ENCODE assay signal across 1 cellular context in the genomic region with DNA sequence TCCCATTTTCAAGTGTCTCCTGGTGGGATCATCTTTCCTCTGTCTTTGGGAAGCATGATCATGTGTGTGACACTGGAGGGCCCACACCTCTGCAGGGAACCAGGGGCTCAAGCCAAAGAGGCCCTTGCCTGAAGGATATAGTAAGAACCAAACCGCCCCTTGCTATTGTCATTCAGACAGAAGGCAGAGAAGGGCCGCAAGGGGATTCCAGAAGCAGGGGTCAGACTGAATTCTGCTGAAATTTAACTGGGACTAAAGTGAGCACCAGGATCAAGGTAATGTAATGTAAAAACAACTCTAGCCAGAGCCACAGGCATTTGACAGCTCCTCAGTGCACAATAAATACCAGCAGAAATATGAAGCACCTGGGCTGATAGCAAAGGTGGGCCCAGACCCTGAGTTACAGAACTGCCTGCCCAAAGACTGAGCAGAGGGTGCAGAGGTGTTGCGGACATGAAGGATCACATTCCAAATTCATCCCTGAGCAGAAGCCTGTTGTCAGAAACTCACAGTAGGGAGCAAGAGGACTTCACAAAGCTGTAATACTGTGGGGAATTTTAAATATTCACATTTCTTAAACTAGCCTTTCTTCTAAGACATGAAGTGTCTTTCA.
TF ChIP-seq lines count a peak whose summit lies in the region.

No MANE protein-coding gene starts in this region.

TF ChIP-seq in GM23338, 12 proteins besides CTCF, POLR2A, EP300 and RAD21 (continued from another document):
- TF ChIP-seq, protein P1, sequence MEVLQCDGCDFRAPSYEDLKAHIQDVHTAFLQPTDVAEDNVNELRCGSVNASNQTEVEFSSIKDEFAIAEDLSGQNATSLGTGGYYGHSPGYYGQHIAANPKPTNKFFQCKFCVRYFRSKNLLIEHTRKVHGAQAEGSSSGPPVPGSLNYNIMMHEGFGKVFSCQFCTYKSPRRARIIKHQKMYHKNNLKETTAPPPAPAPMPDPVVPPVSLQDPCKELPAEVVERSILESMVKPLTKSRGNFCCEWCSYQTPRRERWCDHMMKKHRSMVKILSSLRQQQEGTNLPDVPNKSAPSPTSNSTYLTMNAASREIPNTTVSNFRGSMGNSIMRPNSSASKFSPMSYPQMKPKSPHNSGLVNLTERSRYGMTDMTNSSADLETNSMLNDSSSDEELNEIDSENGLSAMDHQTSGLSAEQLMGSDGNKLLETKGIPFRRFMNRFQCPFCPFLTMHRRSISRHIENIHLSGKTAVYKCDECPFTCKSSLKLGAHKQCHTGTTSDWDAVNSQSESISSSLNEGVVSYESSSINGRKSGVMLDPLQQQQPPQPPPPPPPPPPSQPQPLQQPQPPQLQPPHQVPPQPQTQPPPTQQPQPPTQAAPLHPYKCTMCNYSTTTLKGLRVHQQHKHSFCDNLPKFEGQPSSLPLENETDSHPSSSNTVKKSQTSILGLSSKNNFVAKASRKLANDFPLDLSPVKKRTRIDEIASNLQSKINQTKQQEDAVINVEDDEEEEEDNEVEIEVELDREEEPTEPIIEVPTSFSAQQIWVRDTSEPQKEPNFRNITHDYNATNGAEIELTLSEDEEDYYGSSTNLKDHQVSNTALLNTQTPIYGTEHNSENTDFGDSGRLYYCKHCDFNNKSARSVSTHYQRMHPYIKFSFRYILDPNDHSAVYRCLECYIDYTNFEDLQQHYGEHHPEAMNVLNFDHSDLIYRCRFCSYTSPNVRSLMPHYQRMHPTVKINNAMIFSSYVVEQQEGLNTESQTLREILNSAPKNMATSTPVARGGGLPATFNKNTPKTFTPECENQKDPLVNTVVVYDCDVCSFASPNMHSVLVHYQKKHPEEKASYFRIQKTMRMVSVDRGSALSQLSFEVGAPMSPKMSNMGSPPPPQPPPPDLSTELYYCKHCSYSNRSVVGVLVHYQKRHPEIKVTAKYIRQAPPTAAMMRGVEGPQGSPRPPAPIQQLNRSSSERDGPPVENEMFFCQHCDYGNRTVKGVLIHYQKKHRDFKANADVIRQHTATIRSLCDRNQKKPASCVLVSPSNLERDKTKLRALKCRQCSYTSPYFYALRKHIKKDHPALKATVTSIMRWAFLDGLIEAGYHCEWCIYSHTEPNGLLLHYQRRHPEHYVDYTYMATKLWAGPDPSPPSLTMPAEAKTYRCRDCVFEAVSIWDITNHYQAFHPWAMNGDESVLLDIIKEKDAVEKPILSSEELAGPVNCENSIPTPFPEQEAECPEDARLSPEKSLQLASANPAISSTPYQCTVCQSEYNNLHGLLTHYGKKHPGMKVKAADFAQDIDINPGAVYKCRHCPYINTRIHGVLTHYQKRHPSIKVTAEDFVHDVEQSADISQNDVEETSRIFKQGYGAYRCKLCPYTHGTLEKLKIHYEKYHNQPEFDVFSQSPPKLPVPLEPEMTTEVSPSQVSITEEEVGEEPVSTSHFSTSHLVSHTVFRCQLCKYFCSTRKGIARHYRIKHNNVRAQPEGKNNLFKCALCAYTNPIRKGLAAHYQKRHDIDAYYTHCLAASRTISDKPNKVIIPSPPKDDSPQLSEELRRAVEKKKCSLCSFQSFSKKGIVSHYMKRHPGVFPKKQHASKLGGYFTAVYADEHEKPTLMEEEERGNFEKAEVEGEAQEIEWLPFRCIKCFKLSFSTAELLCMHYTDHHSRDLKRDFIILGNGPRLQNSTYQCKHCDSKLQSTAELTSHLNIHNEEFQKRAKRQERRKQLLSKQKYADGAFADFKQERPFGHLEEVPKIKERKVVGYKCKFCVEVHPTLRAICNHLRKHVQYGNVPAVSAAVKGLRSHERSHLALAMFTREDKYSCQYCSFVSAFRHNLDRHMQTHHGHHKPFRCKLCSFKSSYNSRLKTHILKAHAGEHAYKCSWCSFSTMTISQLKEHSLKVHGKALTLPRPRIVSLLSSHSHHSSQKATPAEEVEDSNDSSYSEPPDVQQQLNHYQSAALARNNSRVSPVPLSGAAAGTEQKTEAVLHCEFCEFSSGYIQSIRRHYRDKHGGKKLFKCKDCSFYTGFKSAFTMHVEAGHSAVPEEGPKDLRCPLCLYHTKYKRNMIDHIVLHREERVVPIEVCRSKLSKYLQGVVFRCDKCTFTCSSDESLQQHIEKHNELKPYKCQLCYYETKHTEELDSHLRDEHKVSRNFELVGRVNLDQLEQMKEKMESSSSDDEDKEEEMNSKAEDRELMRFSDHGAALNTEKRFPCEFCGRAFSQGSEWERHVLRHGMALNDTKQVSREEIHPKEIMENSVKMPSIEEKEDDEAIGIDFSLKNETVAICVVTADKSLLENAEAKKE (CRISPR knock-in tag; IDR thresholded peaks at IDR 0.05): no peak
- TF ChIP-seq STAT1 (IDR thresholded peaks at IDR 0.05; ENCODE audit: unreplicated experiment) (no peak), ZNF114 (CRISPR knock-in tag; IDR thresholded peaks at IDR 0.05) (no peak), CREB1 (CRISPR knock-in tag; IDR thresholded peaks at IDR 0.05; ENCODE audit: low read depth) (no peak), ETS1 (IDR thresholded peaks at IDR 0.05) (no peak), REST (IDR thresholded peaks at IDR 0.05; ENCODE audit: unreplicated experiment) (no peak), EZH2 (IDR thresholded peaks at IDR 0.05; ENCODE audit: low read depth, unreplicated experiment) (no peak), ZNF331 (CRISPR knock-in tag; IDR thresholded peaks at IDR 0.05; ENCODE audit: low read depth) (no peak)
TF ChIP-seq in GM23338: peak in this region for 0.
